Comparison of ENCODE assay signal across 9 cellular contexts in the genomic region with DNA sequence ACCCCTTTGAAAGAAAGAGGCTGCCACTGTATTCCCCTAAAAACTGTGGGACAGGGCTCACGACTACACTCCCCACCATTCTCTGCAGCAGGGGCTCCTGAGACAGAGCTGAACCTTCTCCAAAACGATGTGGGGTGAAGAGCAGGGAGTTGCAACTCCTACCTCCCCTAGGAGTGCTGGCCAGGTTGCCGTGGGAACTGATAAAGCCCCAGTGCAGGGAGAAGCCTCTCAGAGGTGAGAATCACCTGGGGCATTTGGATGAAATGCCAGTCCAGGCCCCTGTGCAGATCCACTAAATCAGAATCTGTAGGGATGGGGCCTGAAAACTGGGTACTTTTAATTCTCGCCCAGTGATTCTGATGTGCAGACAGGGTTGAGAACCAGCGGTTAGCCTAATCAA. TPM values are rescaled to one million over a fixed set of nuclear protein-coding genes. Genes with fewer than 3 reads are reported as not detected.
DNase-seq lines count a peak whose midpoint lies in the region; ATAC-seq and TF ChIP-seq lines count a peak whose summit lies in the region.
"Had no signal": no experiment of that assay in that cellular context is flagged by ENCODE, and none has a peak within 500 bp of the region (broad histone marks: within the 10 kb centered on the region; RNA-seq: fewer than 3 reads in every experiment).

No MANE protein-coding gene starts in this region.

- WGBS in lower leg skin, 2 donors: 41 to 42% methylated on average over 5 of the region's 5 CpGs

- H3K4me3 ChIP-seq in CD4-positive, alpha-beta memory T cell (ENCODE audit: low read length in 2 of 2): peak overlapping the region; percentile 70 to 88
- H3K4me3 ChIP-seq in Loucy (ENCODE audit: low read length, poor library complexity, severe bottlenecking) (peak overlapping the region; percentile 84), lower leg skin (ENCODE audit: low read depth, poor library complexity, severe bottlenecking) (no peak overlapping the region)

- peaks cover 0 to 7% (median 0%) of the 10 kb centered on the region in 8 donors for H3K9me3 Mint-ChIP-seq in CD4-positive, alpha-beta memory T cell
- no peaks in the 10 kb centered on the region for H3K9me3 Mint-ChIP-seq in dendritic cell treated with granulocyte-macrophage colony-stimulating factor and Interleukin-4, amounts not matched to agents 40 ng/mL and 50 ng/mL, for 4 days
- no peaks in the 10 kb centered on the region for H3K9me3 Mint-ChIP-seq in naive B cell

- no peaks in the 10 kb centered on the region for H3K27me3 ChIP-seq in CD4-positive, alpha-beta memory T cell (ENCODE audit: insufficient read depth, low read length)
- no peaks in the 10 kb centered on the region for H3K27me3 ChIP-seq in Loucy (ENCODE audit: insufficient read depth, low read length, poor library complexity, severe bottlenecking)

- no peak for DNase-seq in CD4-positive, alpha-beta memory T cell
- no peak for DNase-seq in naive B cell
- DNase-seq in DMS153 (lab: John Stamatoyannopoulos, UW): no peak
- no peak for DNase-seq in lower leg skin (ENCODE audit: low spot score in 2 of 2)
- no peak for DNase-seq in stimulated activated naive CD4-positive, alpha-beta T cell treated with Interleukin-2 at 50 U/mL for 16 hours (lab: John Stamatoyannopoulos, UW)

- no peaks in the 10 kb centered on the region for H4K20me1 ChIP-seq in Loucy (ENCODE audit: insufficient read depth, low read length, poor library complexity, severe bottlenecking)

- H3K4me3 Mint-ChIP-seq in CD4-positive, alpha-beta memory T cell: peak overlapping the region; percentile 91 to 98 (median 96)
- peak overlapping the region; percentile 82 for H3K4me3 Mint-ChIP-seq in dendritic cell treated with granulocyte-macrophage colony-stimulating factor and Interleukin-4, amounts not matched to agents 40 ng/mL and 50 ng/mL, for 4 days
- H3K4me3 Mint-ChIP-seq in naive B cell: peak overlapping the region; percentile 86 to 97 (median 95)

- no peaks in the 10 kb centered on the region for H3F3A ChIP-seq in Loucy (ENCODE audit: low read depth)

- H2AFZ ChIP-seq in Loucy (ENCODE audit: low read length): peak overlapping the region; percentile 99

- no peaks in the 10 kb centered on the region for H3K27me3 Mint-ChIP-seq in CD4-positive, alpha-beta memory T cell
- peaks cover 20% of the 10 kb centered on the region for H3K27me3 Mint-ChIP-seq in dendritic cell treated with granulocyte-macrophage colony-stimulating factor and Interleukin-4, amounts not matched to agents 40 ng/mL and 50 ng/mL, for 4 days
- H3K27me3 Mint-ChIP-seq in naive B cell: no peaks in the 10 kb centered on the region

- H3K4me2 ChIP-seq in Loucy (ENCODE audit: low read depth, low read length, poor library complexity, severe bottlenecking): peak overlapping the region; percentile 89

- H3K9ac ChIP-seq in Loucy (ENCODE audit: low read depth, low read length, poor library complexity, severe bottlenecking): peak overlapping the region; percentile 79

- TF ChIP-seq CTCF in Loucy (conservative IDR thresholded peaks at IDR 0.05; ENCODE audit: low read length) (no peak), lower leg skin (IDR thresholded peaks at IDR 0.05) (no peak)

- CTCF ChIA-PET in CD4-positive, alpha-beta memory T cell (lab: Charles Lee; ENCODE audit: partially characterized antibody): interaction anchor here (0.9 to 8.2 kb wide), 7 partner anchors 11 to 353 kb away, joined by 3 to 67 read pairs (median 5); no protein-coding TSS in a partner anchor

- H3K4me1 ChIP-seq in CD4-positive, alpha-beta memory T cell (ENCODE audit: insufficient read depth, low read length): peaks cover 45% of the 10 kb centered on the region
- H3K4me1 ChIP-seq in Loucy (ENCODE audit: insufficient read depth, low read length, poor library complexity, severe bottlenecking): peaks cover 19% of the 10 kb centered on the region

- intact Hi-C loops in CD4-positive, alpha-beta memory T cell (cut with micrococcal nuclease): loop anchor here (1.0 to 2.0 kb wide), 6 partner anchors 22 to 652 kb away; partner anchors contain the start of genes ALG11, CKAP2 and INTS6
- intact Hi-C loops in dendritic cell treated with granulocyte-macrophage colony-stimulating factor and Interleukin-4, amounts not matched to agents 40 ng/mL and 50 ng/mL, for 4 days (cut with micrococcal nuclease): loop anchor here (5.0 kb wide), 2 partner anchors 216 to 351 kb away; partner anchors contain the start of gene INTS6
- intact Hi-C loops in lower leg skin (cut with DNase I; ENCODE audit: low total_unique reads): no loop called here

- H3K79me2 ChIP-seq in Loucy (ENCODE audit: insufficient read depth, low read length): no peaks in the 10 kb centered on the region

- no peaks in the 10 kb centered on the region for H3K9me2 ChIP-seq in Loucy (replicated peaks; ENCODE audit: low read depth, low read length)

- no peaks in the 10 kb centered on the region for H3K9me3 ChIP-seq in CD4-positive, alpha-beta memory T cell (ENCODE audit: control insufficient read depth in 1 of 2, low read length in 2 of 2)
- H3K9me3 ChIP-seq in Loucy (ENCODE audit: insufficient read depth, low read depth, low read length): no peaks in the 10 kb centered on the region

- peak overlapping the region; percentile 98 to 100 (median 100) for H3K27ac Mint-ChIP-seq in CD4-positive, alpha-beta memory T cell
- H3K27ac Mint-ChIP-seq in dendritic cell treated with granulocyte-macrophage colony-stimulating factor and Interleukin-4, amounts not matched to agents 40 ng/mL and 50 ng/mL, for 4 days: peak overlapping the region; percentile 90
- peak overlapping the region; percentile 99 to 100 (median 100) for H3K27ac Mint-ChIP-seq in naive B cell

- H3K4me1 Mint-ChIP-seq in CD4-positive, alpha-beta memory T cell: peaks cover 34 to 60% (median 48%) of the 10 kb centered on the region in 4 donors
- peaks cover 48% of the 10 kb centered on the region for H3K4me1 Mint-ChIP-seq in dendritic cell treated with granulocyte-macrophage colony-stimulating factor and Interleukin-4, amounts not matched to agents 40 ng/mL and 50 ng/mL, for 4 days (ENCODE audit: low read depth)
- peaks cover 18 to 43% (median 33%) of the 10 kb centered on the region in 3 donors for H3K4me1 Mint-ChIP-seq in naive B cell

- peaks cover 4% of the 10 kb centered on the region for H3K36me3 ChIP-seq in CD4-positive, alpha-beta memory T cell (ENCODE audit: insufficient read depth, low read length)
- no peaks in the 10 kb centered on the region for H3K36me3 ChIP-seq in Loucy (ENCODE audit: insufficient read depth, low read length)

- peak overlapping the region; percentile 96 for H3K27ac ChIP-seq in CD4-positive, alpha-beta memory T cell (ENCODE audit: low read depth, low read length)

- no peak for ATAC-seq in naive B cell (ENCODE audit: low read depth in 2 of 2)
- no peak for ATAC-seq in GM21786 (IDR thresholded peaks at IDR 0.05; ENCODE audit: unreplicated experiment)

- no peak for TF ChIP-seq POLR2A in lower leg skin (IDR thresholded peaks at IDR 0.05)

- peaks cover 2 to 31% of the 10 kb centered on the region in 2 donors for H3K36me3 Mint-ChIP-seq in CD4-positive, alpha-beta memory T cell
- no peaks in the 10 kb centered on the region for H3K36me3 Mint-ChIP-seq in dendritic cell treated with granulocyte-macrophage colony-stimulating factor and Interleukin-4, amounts not matched to agents 40 ng/mL and 50 ng/mL, for 4 days (ENCODE audit: low read depth)
- no peaks in the 10 kb centered on the region for H3K36me3 Mint-ChIP-seq in naive B cell

- POLR2A ChIA-PET in CD4-positive, alpha-beta memory T cell (lab: Charles Lee; ENCODE audit: partially characterized antibody): interaction anchor here (0.7 to 14.5 kb wide), 15 partner anchors 10 to 359 kb away, joined by 3 to 288 read pairs (median 5); partner anchors contain the start of gene INTS6

RNA-seq across cellular contexts. Expression of gene DHRS12, which starts 0.9 kb away (rescaled TPM):
- total RNA-seq in CD4-positive, alpha-beta memory T cell: 10 to 100 TPM; 23.6 to 24.3 TPM
- polyA plus RNA-seq in CD4-positive, alpha-beta memory T cell: 10 to 100 TPM; 37.1 to 38.9 TPM
- polyA plus RNA-seq in naive B cell (ENCODE audit: low read depth in 6 of 6): 10 to 100 TPM; 18.5 to 26.6 (median 22.3) TPM
- total RNA-seq in lower leg skin: 10 to 100 TPM in 2 of 4 donors, 1 to 10 TPM in 2; 7.6 to 11.8 (median 10.3) TPM

RNA-seq across cellular contexts. Expression of gene TMEM272, which starts 42.0 kb away (rescaled TPM):
- total RNA-seq in CD4-positive, alpha-beta memory T cell: 1 to 10 TPM; 7.9 to 9.0 TPM
- under 1 TPM in 1 of 2 donors, not detected in 1; 0.41 TPM for polyA plus RNA-seq in CD4-positive, alpha-beta memory T cell
- under 1 TPM in 2 of 6 donors, not detected in 4; 0.09 to 0.11 TPM for polyA plus RNA-seq in naive B cell (ENCODE audit: low read depth in 6 of 6)
- total RNA-seq in lower leg skin: under 1 TPM in 1 of 4 donors, not detected in 3; 0.32 TPM
- total RNA-seq: HT1080 had no signal

RNA-seq across cellular contexts. Expression of gene CCDC70, which starts 58.8 kb away (rescaled TPM):
- not detected for total RNA-seq in CD4-positive, alpha-beta memory T cell
- not detected for polyA plus RNA-seq in CD4-positive, alpha-beta memory T cell
- polyA plus RNA-seq in naive B cell (ENCODE audit: low read depth in 6 of 6): not detected
- total RNA-seq in lower leg skin: not detected
- total RNA-seq: HT1080 had no signal

Comparison
In these comparisons a context has a peak if more than half of its experiments do, and no peak if none do; other contexts are left out.
1. RNA of gene TMEM272, which starts 42.0 kb away (total RNA-seq): 7.9 to 9.0 TPM in CD4-positive, alpha-beta memory T cell; 0.32 TPM in lower leg skin; every median in the first group is over 4 times any median in the second.
2. Peak in every context shown above with its lines, with median percentiles within 50 percentile points of each other: H3K27ac Mint-ChIP-seq and H3K4me3 Mint-ChIP-seq.